Comparison of ENCODE assay signal across 1 cellular context in genomic region chr6:37897819-37898534, GRCh38.
TF ChIP-seq lines count a peak whose summit lies in the region.

No MANE protein-coding gene starts in this region.

TF ChIP-seq in K562, 482 proteins besides CTCF, POLR2A, EP300 and RAD21 (continued from another document):
- peak; percentile 42 for TF ChIP-seq TAL1 (IDR thresholded peaks at IDR 0.05)
- 0 out of 2 replicates have a peak, but pooled peaks have one; percentile 4 for TF ChIP-seq HMBOX1 (IDR thresholded peaks at IDR 0.05)
- no peak for TF ChIP-seq SIN3B (IDR thresholded peaks at IDR 0.05; ENCODE audit: low read depth)
- TF ChIP-seq CUX1 (CRISPR knock-in tag; IDR thresholded peaks at IDR 0.05) = 0 out of 2 replicates have a peak, but pooled peaks have one; percentile 48
- TF ChIP-seq POLR3G (IDR thresholded peaks at IDR 0.05; ENCODE audit: extremely low read depth, insufficient read length, insufficient replicate concordance) = no peak
- no peak for TF ChIP-seq NR1H2 (CRISPR knock-in tag; IDR thresholded peaks at IDR 0.05)
- TF ChIP-seq ADNP (tag; IDR thresholded peaks at IDR 0.05) = peak; percentile 49; the same call in 1 of the 2 replicates
- no peak for TF ChIP-seq NBN (IDR thresholded peaks at IDR 0.05; ENCODE audit: low read depth)
- TF ChIP-seq POLR3A (IDR thresholded peaks at IDR 0.05; ENCODE audit: borderline replicate concordance, extremely low read depth, insufficient read depth, insufficient read length) = no peak
- no peak for TF ChIP-seq SMAD3 (CRISPR knock-in tag; conservative IDR thresholded peaks at IDR 0.05)
- no peak for TF ChIP-seq ZNF134 (CRISPR knock-in tag; conservative IDR thresholded peaks at IDR 0.05)
- TF ChIP-seq ZSCAN29 (IDR thresholded peaks at IDR 0.05) = no peak
- TF ChIP-seq ARID3A (IDR thresholded peaks at IDR 0.05; ENCODE audit: borderline replicate concordance, low read depth, low read length) = no peak
- TF ChIP-seq ZNF398 (CRISPR knock-in tag; IDR thresholded peaks at IDR 0.05) = no peak
- TF ChIP-seq ARID1B (IDR thresholded peaks at IDR 0.05) = peak; percentile 53; the same call in 1 of the 2 replicates
